8 cellular contexts compared by ENCODE assay signal in the genomic region with DNA sequence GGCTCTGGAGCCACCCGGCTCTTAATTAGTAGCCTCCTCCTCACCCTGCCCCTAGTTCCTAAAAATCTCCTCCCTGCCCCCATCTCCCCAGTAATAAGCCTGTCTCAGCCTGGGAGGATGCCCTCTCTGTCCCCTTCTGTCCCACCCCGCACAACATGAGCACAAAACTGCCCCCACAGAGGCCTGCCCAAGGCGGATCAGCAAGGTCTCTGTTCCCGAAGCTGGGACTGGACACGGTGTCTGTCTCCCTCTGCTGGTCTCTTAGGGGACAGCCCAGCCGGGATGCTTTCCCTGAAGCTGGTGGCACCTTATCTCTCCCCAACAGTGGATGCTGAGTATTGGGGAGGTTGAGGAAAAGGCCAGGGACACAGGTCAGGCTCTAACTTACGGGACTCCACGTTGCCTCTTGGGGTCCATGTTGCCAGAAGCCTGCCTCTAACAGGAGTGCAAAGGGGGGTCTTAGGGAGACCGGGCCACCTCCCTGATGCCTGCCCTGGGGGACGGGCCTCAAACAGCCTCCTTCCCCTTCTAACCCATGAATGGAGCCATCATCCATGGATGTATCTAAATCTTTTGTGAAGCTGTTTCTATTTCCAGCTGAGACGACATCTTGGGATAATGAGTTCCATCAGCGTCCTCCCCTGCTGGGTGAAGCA. TPM values are rescaled to one million over a fixed set of nuclear protein-coding genes. Genes with fewer than 3 reads are reported as not detected.
DNase-seq lines count a peak whose midpoint lies in the region; ATAC-seq and TF ChIP-seq lines count a peak whose summit lies in the region.

No MANE protein-coding gene starts in this region.

- DNase-seq in AG04450 (ENCODE audit: low read depth, low spot score) (no peak), NCI-H128 (lab: John Stamatoyannopoulos, UW; ENCODE audit: unreplicated experiment) (peak; percentile 48), T1000 (lab: John Stamatoyannopoulos, UW) (peak; percentile 69), astrocyte of the cerebellum (ENCODE audit: low read depth) (no peak), hepatic stellate cell (ENCODE audit: low spot score) (peak; percentile 83), spleen (peak; percentile 94)

- H3K9me3 ChIP-seq in AG04450 (ENCODE audit: control insufficient read depth, insufficient read depth, low read length) (no peaks in the 10 kb centered on the region), spleen (no peaks in the 10 kb centered on the region)

- TF ChIP-seq CTCF in AG04450 (IDR thresholded peaks at IDR 0.05; ENCODE audit: low read depth, low read length), result peak; percentile 99
- peak; percentile 99 for TF ChIP-seq CTCF in astrocyte of the cerebellum (IDR thresholded peaks at IDR 0.05; ENCODE audit: low read depth, low read length, missing control alignments)
- TF ChIP-seq CTCF in spleen (IDR thresholded peaks at IDR 0.05 in 8 of 11, conservative IDR thresholded peaks at IDR 0.05 in 3 of 11), result peak; percentile 95 to 98 (median 97)

- in situ Hi-C loops in astrocyte of the cerebellum (cut with HindIII; ENCODE audit: low sequenced_read_pairs), result no loop called here

- H3K27me3 ChIP-seq in AG04450 (ENCODE audit: control insufficient read depth, insufficient read depth, low read length) (no peaks in the 10 kb centered on the region), spleen (replicated peaks in 1 of 7) (no peaks in the 10 kb centered on the region)

- no peaks in the 10 kb centered on the region for H3K36me3 ChIP-seq in spleen

- H3K4me1 ChIP-seq in spleen, result peaks cover 8 to 49% (median 25%) of the 10 kb centered on the region in 6 donors

- intact Hi-C loops in spleen (cut with DNase I; ENCODE audit: low total_unique reads), result loop anchor here (5.0 to 10.0 kb wide), 2 partner anchors 35 to 128 kb away; no protein-coding TSS in a partner anchor

- POLR2A ChIA-PET in AG04450 (lab: Yijun Ruan, JAX), result interaction anchor here (0.5 to 1.5 kb wide), 13 partner anchors 9 to 123 kb away, joined by 3 to 16 read pairs (median 4); partner anchors contain the start of genes CLCF1, POLD4, RAD9A and SSH3

- 33 to 38% (median 36%) methylated on average over 12 of the region's 12 CpGs for WGBS in spleen, 5 donors

- no peak overlapping the region for H3K27ac ChIP-seq in AG04450 (ENCODE audit: low read depth, low read length)
- peak overlapping the region in 3 of 8 donors; percentile 12 to 87 (median 82) for H3K27ac ChIP-seq in spleen

- ATAC-seq in GM18907 (IDR thresholded peaks at IDR 0.05; ENCODE audit: unreplicated experiment) (peak; percentile 47), GM18505 (IDR thresholded peaks at IDR 0.05; ENCODE audit: unreplicated experiment) (no peak)

- H3K4me3 ChIP-seq in AG04450 (ENCODE audit: low read depth, low read length), result no peak overlapping the region
- H3K4me3 ChIP-seq in astrocyte of the cerebellum (ENCODE audit: low read depth, low read length), result no peak overlapping the region
- no peak overlapping the region for H3K4me3 ChIP-seq in spleen

- CTCF ChIA-PET in AG04450 (lab: Charles Lee), result interaction anchor here (0.6 to 24.1 kb wide), 20 partner anchors 8 to 233 kb away, joined by 3 to 716 read pairs (median 6); partner anchors contain the start of genes ANKRD13D, CORO1B, GRK2 and POLD4

- no peak for TF ChIP-seq POLR2A in spleen (IDR thresholded peaks at IDR 0.05)
- TF ChIP-seq POLR2A in GM18505 (IDR thresholded peaks at IDR 0.05; ENCODE audit: borderline replicate concordance, extremely low read depth, insufficient read depth, insufficient read length), result no peak

RNA-seq across cellular contexts. Expression of gene RAD9A, which starts 9.2 kb away (rescaled TPM):
- polyA plus RNA-seq in AG04450 (2011; rRNA removed), result 3.2 and 4.1 TPM in 2 replicates
- 2.1 and 3.3 TPM in 2 replicates for polyA minus RNA-seq in AG04450 (2011; rRNA and poly(A)+ RNA removed)
- total RNA-seq in spleen, result 10 to 100 TPM; 21.6 to 37.5 (median 29.7) TPM
- 10 to 100 TPM; 18.2 to 44.8 (median 37.1) TPM for polyA plus RNA-seq in spleen

RNA-seq across cellular contexts. Expression of gene CLCF1, which starts 9.2 kb away (rescaled TPM):
- polyA plus RNA-seq in AG04450 (2011; rRNA removed) (11.4 and 12.4 TPM in 2 replicates), spleen (1 to 10 TPM; 6.0 to 9.3 (median 9.0) TPM)
- polyA minus RNA-seq in AG04450 (2011; rRNA and poly(A)+ RNA removed), result 9.3 and 15.0 TPM in 2 replicates
- total RNA-seq in spleen, result 10 to 100 TPM in 2 of 7 donors, 1 to 10 TPM in 5; 4.3 to 13.7 (median 6.7) TPM

RNA-seq across cellular contexts. Expression of gene PPP1CA, which starts 19.0 kb away (rescaled TPM):
- polyA plus RNA-seq in AG04450 (2011; rRNA removed) (116 and 140 TPM in 2 replicates), spleen (100 to 1,000 TPM; 152 to 207 (median 170) TPM)
- polyA minus RNA-seq in AG04450 (2011; rRNA and poly(A)+ RNA removed), result 107 and 146 TPM in 2 replicates
- total RNA-seq in spleen, result 100 to 1,000 TPM; 147 to 192 (median 157) TPM

RNA-seq across cellular contexts. Expression of gene TBC1D10C, which starts 21.3 kb away (rescaled TPM):
- polyA plus RNA-seq in AG04450 (2011; rRNA removed) (not detected in 2 replicates), spleen (100 to 1,000 TPM; 174 to 270 (median 196) TPM)
- not detected in 2 replicates for polyA minus RNA-seq in AG04450 (2011; rRNA and poly(A)+ RNA removed)
- total RNA-seq in spleen, result 100 to 1,000 TPM in 4 of 7 donors, 10 to 100 TPM in 3; 66.3 to 132 (median 101) TPM

RNA-seq across cellular contexts. Expression of gene POLD4, which starts 29.3 kb away (rescaled TPM):
- 45.9 and 70.6 TPM in 2 replicates for polyA plus RNA-seq in AG04450 (2011; rRNA removed)
- polyA minus RNA-seq in AG04450 (2011; rRNA and poly(A)+ RNA removed), result 8.0 and 12.0 TPM in 2 replicates
- 100 to 1,000 TPM in 4 of 7 donors, 10 to 100 TPM in 3; 81.4 to 159 (median 103) TPM for total RNA-seq in spleen
- polyA plus RNA-seq in spleen, result 100 to 1,000 TPM; 267 to 290 (median 279) TPM

Comparison
In these comparisons a context has a peak if more than half of its experiments do, and no peak if none do; other contexts are left out.
1. DNase-seq: peak in NCI-H128 (single experiment), T1000 (single experiment), hepatic stellate cell (single experiment) and spleen (single experiment); none in AG04450 (single experiment) and astrocyte of the cerebellum (single experiment).
2. Peak in every context shown above with its lines, with median percentiles within 50 percentile points of each other: CTCF ChIP-seq.